Comparison of ENCODE assay signal across 13 cellular contexts in the genomic region with DNA sequence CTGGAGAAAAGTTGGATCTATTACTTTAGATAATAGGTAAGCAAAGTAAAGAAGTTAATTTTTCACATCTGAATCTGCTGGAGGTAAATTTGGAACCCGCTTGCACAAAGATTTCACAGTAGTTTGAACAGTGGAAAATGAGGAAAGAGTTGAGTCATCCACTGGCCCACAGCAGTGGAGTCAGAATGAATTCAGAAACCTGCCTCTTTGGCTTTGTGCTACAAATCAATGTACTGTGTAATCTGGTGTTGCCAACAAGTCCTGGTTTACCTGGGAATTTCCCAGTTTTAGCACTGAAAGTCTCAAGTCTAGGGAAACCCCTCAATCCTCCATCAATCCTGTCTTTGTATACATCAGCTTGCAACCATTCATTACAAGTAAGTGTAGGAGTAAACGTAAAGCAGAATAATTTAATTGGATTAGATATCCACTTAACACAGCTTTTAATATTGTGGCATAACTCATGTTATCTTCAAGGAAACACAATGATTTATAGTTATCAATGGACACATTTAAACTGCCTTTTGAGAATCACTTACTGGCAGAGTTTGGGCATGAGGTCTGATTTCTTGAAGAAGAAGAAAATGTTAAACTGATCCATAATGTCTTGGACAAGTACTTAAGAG.
DNase-seq lines count a peak whose midpoint lies in the region; ATAC-seq and TF ChIP-seq lines count a peak whose summit lies in the region.
"Had no signal": no experiment of that assay in that cellular context is flagged by ENCODE, and none has a peak within 500 bp of the region (broad histone marks: within the 10 kb centered on the region; RNA-seq: fewer than 3 reads in every experiment).

No MANE protein-coding gene starts in this region.

- no peaks in the 10 kb centered on the region for H3K27me3 ChIP-seq in foreskin keratinocyte
- H3K27me3 ChIP-seq in mesendoderm (ENCODE audit: insufficient read depth, low read length, poor library complexity) = no peaks in the 10 kb centered on the region
- H3K27me3 ChIP-seq in left lung = no peaks in the 10 kb centered on the region

- no peak overlapping the region for H4K8ac ChIP-seq in mesendoderm (ENCODE audit: low read depth, low read length)

- no peak overlapping the region for H3K23ac ChIP-seq in mesendoderm (ENCODE audit: low read length)

- no peak overlapping the region for H4K5ac ChIP-seq in mesendoderm (ENCODE audit: low read length)

- no peak overlapping the region for H2AK5ac ChIP-seq in mesendoderm (ENCODE audit: low read length)

- TF ChIP-seq CTCF in foreskin keratinocyte (conservative IDR thresholded peaks at IDR 0.05) = no peak
- no peak for TF ChIP-seq CTCF in left lung (IDR thresholded peaks at IDR 0.05)

- in situ Hi-C loops in KBM-7 (cut with MboI; ENCODE audit: low pct_unique_long_range_greater_than_20kb, low sequenced_read_pairs) = no loop called here

- H3K4me3 ChIP-seq in mesendoderm (ENCODE audit: low read length) (no peak overlapping the region), left lung (no peak overlapping the region)

- H3K27ac ChIP-seq in foreskin keratinocyte (no peak overlapping the region), mesendoderm (ENCODE audit: low read depth, low read length) (no peak overlapping the region), left lung (no peak overlapping the region)

- H3K4me1 ChIP-seq in foreskin keratinocyte (no peaks in the 10 kb centered on the region), mesendoderm (ENCODE audit: control insufficient read depth, low read depth, low read length) (no peaks in the 10 kb centered on the region), left lung (no peaks in the 10 kb centered on the region)

- no peak overlapping the region for H3K4me2 ChIP-seq in mesendoderm (ENCODE audit: low read length)

- H3K18ac ChIP-seq in mesendoderm (ENCODE audit: low read length) = no peak overlapping the region

- H3K4ac ChIP-seq in mesendoderm (ENCODE audit: low read depth, low read length) = no peak overlapping the region

- peak; percentile 45 for DNase-seq in MV-4-11 (lab: John Stamatoyannopoulos, UW)
- peak; percentile 32 to 58 for DNase-seq in foreskin keratinocyte
- DNase-seq in KBM-7 = no peak
- DNase-seq in DMS79 treated with DMSO at 0.1 percent for 48 hours (lab: John Stamatoyannopoulos, UW) = no peak
- DNase-seq in mesendoderm = no peak
- no peak for DNase-seq in left lung
- DNase-seq: CD4-positive, CD25-positive, alpha-beta regulatory T cell; kidney; NCI-H1694 treated with DMSO at 0.1 percent for 48 hours; stimulated activated CD4-positive, alpha-beta T cell treated with anti-CD3 and anti-CD28 coated beads, Interleukin-15, amount 100 ng/mL, for 24 hours; stimulated activated naive CD4-positive, alpha-beta T cell treated with Interleukin-2 at 50 U/mL for 16 hours had no signal

- no peaks in the 10 kb centered on the region for H3K36me3 ChIP-seq in mesendoderm (ENCODE audit: control insufficient read depth, insufficient read depth, low read length)
- H3K36me3 ChIP-seq in left lung = no peaks in the 10 kb centered on the region

- H2BK5ac ChIP-seq in mesendoderm (ENCODE audit: low read length) = no peak overlapping the region

- H3K56ac ChIP-seq in mesendoderm (ENCODE audit: low read length) = no peak overlapping the region

- intact Hi-C loops in left lung (cut with DNase I) = no loop called here

- H3K9ac ChIP-seq in mesendoderm (ENCODE audit: low read length) = no peak overlapping the region

- no peak overlapping the region for H2BK15ac ChIP-seq in mesendoderm (replicated peaks; ENCODE audit: low read depth)

- H3K79me2 ChIP-seq in mesendoderm (ENCODE audit: control insufficient read depth, insufficient read depth, low read length) = no peaks in the 10 kb centered on the region

- no peak overlapping the region for H2BK120ac ChIP-seq in mesendoderm (ENCODE audit: low read depth, low read length)

- H3K79me1 ChIP-seq in mesendoderm (ENCODE audit: low read length) = no peaks in the 10 kb centered on the region

- WGBS in mesendoderm (ENCODE audit: extremely low coverage, insufficient coverage, low lambda C conversion rate) = no CpG with 5 or more reads among the region's 2 CpGs

- no peaks in the 10 kb centered on the region for H3K9me3 ChIP-seq in left lung

- ATAC-seq in GM18858 (IDR thresholded peaks at IDR 0.05; ENCODE audit: unreplicated experiment) = peak; percentile 55
- ATAC-seq in HG02678 (IDR thresholded peaks at IDR 0.05; ENCODE audit: unreplicated experiment) = peak; percentile 86
- peak; percentile 88 for ATAC-seq in foreskin keratinocyte
- ATAC-seq in left lung = no peak

Comparison
In these comparisons a context has a peak if more than half of its experiments do, and no peak if none do; other contexts are left out.
1. DNase-seq: peak in MV-4-11 (single experiment) and foreskin keratinocyte (2 of 2); none in KBM-7 (single experiment), DMS79 treated with DMSO at 0.1 percent for 48 hours (single experiment), mesendoderm (single experiment) and left lung (0 of 2).